Comparison of ENCODE assay signal across 17 cellular contexts in the genomic region with DNA sequence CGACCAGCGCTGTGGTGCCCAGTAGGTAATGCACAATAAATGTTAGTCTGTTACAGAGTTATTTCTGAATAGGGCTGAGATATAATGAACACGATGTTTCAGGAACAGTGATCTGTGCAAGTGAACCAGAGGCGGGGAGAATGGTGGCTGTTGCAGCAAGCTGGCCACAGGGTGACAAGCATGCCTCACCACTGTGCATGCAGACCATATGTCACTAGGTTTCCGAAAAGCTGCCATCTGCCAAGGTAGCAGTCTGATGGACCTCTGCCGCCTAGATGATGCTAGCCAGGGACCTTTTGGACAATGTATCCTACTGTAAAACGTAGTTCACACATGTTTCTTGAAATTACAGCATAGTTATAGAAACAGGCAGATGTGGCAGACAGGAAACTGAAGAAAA.
DNase-seq lines count a peak whose midpoint lies in the region; ATAC-seq and TF ChIP-seq lines count a peak whose summit lies in the region.
"Had no signal": no experiment of that assay in that cellular context is flagged by ENCODE, and none has a peak within 500 bp of the region (broad histone marks: within the 10 kb centered on the region; RNA-seq: fewer than 3 reads in every experiment).

No MANE protein-coding gene starts in this region.

- H3K36me3 ChIP-seq in WERI-Rb-1 (no peaks in the 10 kb centered on the region), endodermal cell (ENCODE audit: control insufficient read depth, insufficient read depth, low read length) (no peaks in the 10 kb centered on the region)
- H3K36me3 ChIP-seq: SJCRH30 had no signal

- WGBS in endodermal cell (ENCODE audit: insufficient coverage in 1 of 2, insufficient read length in 1 of 2), 2 experiments, result 93 to 97% methylated on average over 6 to 7 of the region's 7 CpGs

- TF ChIP-seq CTCF in WERI-Rb-1 (IDR thresholded peaks at IDR 0.05; ENCODE audit: low read depth, low read length) (no peak), endodermal cell (conservative IDR thresholded peaks at IDR 0.05) (no peak)

- no peaks in the 10 kb centered on the region for H3K9me3 ChIP-seq in WERI-Rb-1 (ENCODE audit: severe bottlenecking)
- H3K9me3 ChIP-seq in endodermal cell (ENCODE audit: control insufficient read depth, low read length), result no peaks in the 10 kb centered on the region
- H3K9me3 ChIP-seq: SJCRH30 had no signal

- ATAC-seq in GM19452 (IDR thresholded peaks at IDR 0.05; ENCODE audit: unreplicated experiment), result no peak
- ATAC-seq: PC-3, Right ventricle myocardium inferior, T-cell had no signal

- no peaks in the 10 kb centered on the region for H3K4me1 ChIP-seq in endodermal cell (ENCODE audit: control insufficient read depth, insufficient read depth, low read length)
- H3K4me1 ChIP-seq: SJCRH30 had no signal

- H3K4me1 Mint-ChIP-seq in activated T-helper 2 cell treated with anti-CD3 and anti-CD28 coated beads, Interferon-gamma antibody, Interleukin-2, Interleukin-4, amounts not matched to agents 10 μg/mL and 5 μg/mL and 100 μg/mL, durations not matched to agents 14 hours and 24 hours and 36 hours (ENCODE audit: low read depth), result no peaks in the 10 kb centered on the region
- peaks cover 9% of the 10 kb centered on the region for H3K4me1 Mint-ChIP-seq in endodermal cell
- H3K4me1 Mint-ChIP-seq: CD4-positive, alpha-beta memory T cell; T-cell had no signal

- H3K27me3 Mint-ChIP-seq in activated T-helper 2 cell treated with anti-CD3 and anti-CD28 coated beads, Interferon-gamma antibody, Interleukin-2, Interleukin-4, amounts not matched to agents 10 μg/mL and 5 μg/mL and 100 μg/mL, durations not matched to agents 14 hours and 24 hours and 36 hours (ENCODE audit: low read depth), result no peaks in the 10 kb centered on the region
- no peaks in the 10 kb centered on the region for H3K27me3 Mint-ChIP-seq in endodermal cell (ENCODE audit: insufficient read depth)
- H3K27me3 Mint-ChIP-seq: CD4-positive, alpha-beta memory T cell; T-cell had no signal

- H3K9me3 Mint-ChIP-seq in activated T-helper 2 cell treated with anti-CD3 and anti-CD28 coated beads, Interferon-gamma antibody, Interleukin-2, Interleukin-4, amounts not matched to agents 10 μg/mL and 5 μg/mL and 100 μg/mL, durations not matched to agents 14 hours and 24 hours and 36 hours, result peaks cover 5% of the 10 kb centered on the region
- no peaks in the 10 kb centered on the region for H3K9me3 Mint-ChIP-seq in endodermal cell

- no peak overlapping the region for H3K9ac ChIP-seq in endodermal cell (ENCODE audit: extremely low read depth, low read length, poor library complexity, severe bottlenecking)

- H3K4me3 ChIP-seq in WERI-Rb-1 (ENCODE audit: low read depth, low read length) (no peak overlapping the region), endodermal cell (ENCODE audit: low read length) (no peak overlapping the region)
- H3K4me3 ChIP-seq: SJCRH30 had no signal

- H3K27ac ChIP-seq in WERI-Rb-1 (no peak overlapping the region), endodermal cell (ENCODE audit: low read depth, low read length) (no peak overlapping the region)
- H3K27ac ChIP-seq: SJCRH30 had no signal

- H3K27ac Mint-ChIP-seq in activated T-helper 2 cell treated with anti-CD3 and anti-CD28 coated beads, Interferon-gamma antibody, Interleukin-2, Interleukin-4, amounts not matched to agents 10 μg/mL and 5 μg/mL and 100 μg/mL, durations not matched to agents 14 hours and 24 hours and 36 hours, result no peak overlapping the region
- H3K27ac Mint-ChIP-seq in endodermal cell, result no peak overlapping the region
- H3K27ac Mint-ChIP-seq: CD4-positive, alpha-beta memory T cell; T-cell had no signal

- peak; percentile 93 for DNase-seq in NCI-H1694 (lab: John Stamatoyannopoulos, UW)
- DNase-seq in NCI-H524 treated with DMSO at 0.1 percent for 48 hours (lab: John Stamatoyannopoulos, UW), result peak; percentile 55
- DNase-seq in WERI-Rb-1, result peak; percentile 69
- DNase-seq in activated T-helper 2 cell treated with anti-CD3 and anti-CD28 coated beads, Interferon-gamma antibody, Interleukin-2, Interleukin-4, amounts not matched to agents 10 μg/mL and 5 μg/mL and 100 μg/mL, durations not matched to agents 14 hours and 24 hours and 36 hours (ENCODE audit: low spot score), result no peak
- DNase-seq in endodermal cell, result no peak
- no peak for DNase-seq in hypothalamus (lab: John Stamatoyannopoulos, UW)
- DNase-seq: CD4-positive, alpha-beta memory T cell; COR-L47; NCI-H1048; NCI-H1436 treated with DMSO at 0.1 percent for 48 hours; NCI-H2029; NCI-H526; PC-3; SJCRH30; T-cell had no signal

- H3K36me3 Mint-ChIP-seq in activated T-helper 2 cell treated with anti-CD3 and anti-CD28 coated beads, Interferon-gamma antibody, Interleukin-2, Interleukin-4, amounts not matched to agents 10 μg/mL and 5 μg/mL and 100 μg/mL, durations not matched to agents 14 hours and 24 hours and 36 hours (ENCODE audit: low read depth), result no peaks in the 10 kb centered on the region
- no peaks in the 10 kb centered on the region for H3K36me3 Mint-ChIP-seq in endodermal cell (ENCODE audit: low read depth)
- H3K36me3 Mint-ChIP-seq: CD4-positive, alpha-beta memory T cell; T-cell had no signal

- no peaks in the 10 kb centered on the region for H3K27me3 ChIP-seq in WERI-Rb-1 (ENCODE audit: insufficient read depth, low read depth, severe bottlenecking)
- no peaks in the 10 kb centered on the region for H3K27me3 ChIP-seq in endodermal cell (ENCODE audit: control insufficient read depth, insufficient read depth, low read length, poor library complexity, severe bottlenecking)

- no peak overlapping the region for H3K4me3 Mint-ChIP-seq in activated T-helper 2 cell treated with anti-CD3 and anti-CD28 coated beads, Interferon-gamma antibody, Interleukin-2, Interleukin-4, amounts not matched to agents 10 μg/mL and 5 μg/mL and 100 μg/mL, durations not matched to agents 14 hours and 24 hours and 36 hours (ENCODE audit: low read depth)
- no peak overlapping the region for H3K4me3 Mint-ChIP-seq in endodermal cell
- H3K4me3 Mint-ChIP-seq: CD4-positive, alpha-beta memory T cell; T-cell had no signal

- intact Hi-C loops in activated T-helper 2 cell treated with anti-CD3 and anti-CD28 coated beads, Interferon-gamma antibody, Interleukin-2, Interleukin-4, amounts not matched to agents 10 μg/mL and 5 μg/mL and 100 μg/mL, durations not matched to agents 14 hours and 24 hours and 36 hours (cut with micrococcal nuclease), result no loop called here

Comparison
In these comparisons a context has a peak if more than half of its experiments do, and no peak if none do; other contexts are left out.
1. DNase-seq: peak in NCI-H1694 (single experiment), NCI-H524 treated with DMSO at 0.1 percent for 48 hours (single experiment) and WERI-Rb-1 (single experiment); none in activated T-helper 2 cell treated with anti-CD3 and anti-CD28 coated beads, Interferon-gamma antibody, Interleukin-2, Interleukin-4, amounts not matched to agents 10 μg/mL and 5 μg/mL and 100 μg/mL, durations not matched to agents 14 hours and 24 hours and 36 hours (single experiment), endodermal cell (single experiment) and hypothalamus (0 of 51).